Comparison of ENCODE assay signal across 15 cellular contexts in genomic region chr1:27275686-27276085, GRCh38.
"Had no signal": no experiment of that assay in that cellular context is flagged by ENCODE, and none has a peak within 500 bp of the region (broad histone marks: within the 10 kb centered on the region; RNA-seq: fewer than 3 reads in every experiment).

No MANE protein-coding gene starts in this region.

- H3K9me3 Mint-ChIP-seq: activated CD4-positive, alpha-beta T cell treated with anti-CD3 and anti-CD28 coated beads, Interleukin-2, amount 10 ng/mL, durations not matched to agents 24 days and 14 days had no signal

- H3K27me3 Mint-ChIP-seq: activated CD4-positive, alpha-beta T cell treated with anti-CD3 and anti-CD28 coated beads, Interleukin-2, amount 10 ng/mL, durations not matched to agents 24 days and 14 days; activated naive CD4-positive, alpha-beta T cell treated with anti-CD3 and anti-CD28 coated beads, Interleukin-2, amount 10 ng/mL, durations not matched to agents 7 days and 5 days; activated T-cell treated with anti-CD3 and anti-CD28 coated beads, Interleukin-2, amount 50 U/mL, for 24 hours had no signal

- H3K4me3 Mint-ChIP-seq: activated CD4-positive, alpha-beta T cell treated with anti-CD3 and anti-CD28 coated beads, Interleukin-2, amount 10 ng/mL, durations not matched to agents 24 days and 14 days; activated CD8-positive, alpha-beta T cell treated with anti-CD3 and anti-CD28 coated beads, Interleukin-2, amount 10 ng/mL, durations not matched to agents 7 days and 5 days; activated naive CD4-positive, alpha-beta T cell treated with anti-CD3 and anti-CD28 coated beads, Interleukin-2, amount 10 ng/mL, durations not matched to agents 7 days and 5 days; activated T-cell treated with anti-CD3 and anti-CD28 coated beads, Interleukin-2, amount 50 U/mL, for 24 hours; nephron had no signal

- ATAC-seq: activated CD8-positive, alpha-beta T cell treated with anti-CD3 and anti-CD28 coated beads, Interleukin-2, amount 10 ng/mL, durations not matched to agents 7 days and 5 days had no signal

- DNase-seq: activated CD4-positive, alpha-beta T cell treated with anti-CD3 and anti-CD28 coated beads, Interleukin-2, amount 10 ng/mL, durations not matched to agents 24 days and 14 days; activated CD8-positive, alpha-beta T cell treated with anti-CD3 and anti-CD28 coated beads, Interleukin-2, amount 10 ng/mL, durations not matched to agents 7 days and 5 days; activated naive CD4-positive, alpha-beta T cell treated with anti-CD3 and anti-CD28 coated beads, Interleukin-2, amount 10 ng/mL, durations not matched to agents 7 days and 5 days; activated T-cell treated with anti-CD3 and anti-CD28 coated beads, Interleukin-2, amount 50 U/mL, for 24 hours; foreskin melanocyte; glutamatergic neuron; hippocampal formation; islet precursor cell; nucleus accumbens; posterior cingulate gyrus; stimulated activated naive CD4-positive, alpha-beta T cell; T-helper 9 cell; tibial artery had no signal

- H3K27ac Mint-ChIP-seq: activated CD4-positive, alpha-beta T cell treated with anti-CD3 and anti-CD28 coated beads, Interleukin-2, amount 10 ng/mL, durations not matched to agents 24 days and 14 days; activated CD8-positive, alpha-beta T cell treated with anti-CD3 and anti-CD28 coated beads, Interleukin-2, amount 10 ng/mL, durations not matched to agents 7 days and 5 days; activated naive CD4-positive, alpha-beta T cell treated with anti-CD3 and anti-CD28 coated beads, Interleukin-2, amount 10 ng/mL, durations not matched to agents 7 days and 5 days; activated T-cell treated with anti-CD3 and anti-CD28 coated beads, Interleukin-2, amount 50 U/mL, for 24 hours; activated T-helper 2 cell treated with anti-CD3 and anti-CD28 coated beads, Interferon-gamma antibody, Interleukin-2, Interleukin-4, amounts not matched to agents 10 μg/mL and 5 μg/mL and 100 μg/mL, durations not matched to agents 14 hours and 24 hours and 36 hours; nephron had no signal

- H3K4me1 Mint-ChIP-seq: nephron had no signal
